ENCODE assay signal across 8 cellular contexts in genomic region chr12:89225401-89225800, GRCh38.
DNase-seq lines count a peak whose midpoint lies in the region; ATAC-seq, FAIRE-seq and TF ChIP-seq lines count a peak whose summit lies in the region.

No MANE protein-coding gene starts in this region.

- H3K23me2 ChIP-seq in H1 (ENCODE audit: low read depth, low read length): no peaks in the 10 kb centered on the region

- TF ChIP-seq EP300 in H1 (IDR thresholded peaks at IDR 0.05; ENCODE audit: borderline replicate concordance in 1 of 2, low read depth in 2 of 2, low read length in 2 of 2): no peak

- TF ChIP-seq CTCF in H1 (IDR thresholded peaks at IDR 0.05; ENCODE audit: control extremely low read depth in 1 of 3, insufficient read depth in 1 of 3, low read depth in 1 of 3, low read length in 3 of 3): no peak

- no peaks in the 10 kb centered on the region for H3K79me1 ChIP-seq in H1 (ENCODE audit: low read depth, low read length)

- no peak overlapping the region; the same call in 1 of the 2 replicates for H2AK5ac ChIP-seq in H1 (ENCODE audit: low read depth, low read length)

- peak overlapping the region; percentile 40 to 60; a peak in 3 of 4 replicates for H3K4me2 ChIP-seq in H1 (ENCODE audit: insufficient read depth in 1 of 2, low read depth in 2 of 2, low read length in 2 of 2)

- DNase-seq in GM12891 (ENCODE audit: insufficient read length, low spot score): no peak
- DNase-seq in activated CD4-positive, alpha-beta T cell treated with anti-CD3 and anti-CD28 coated beads for 48 hours: peak; percentile 85
- no peak for DNase-seq in H1 (ENCODE audit: low read depth in 1 of 2, low spot score in 2 of 2)
- DNase-seq in renal cortical epithelial cell (ENCODE audit: low read depth): peak; percentile 46
- no peak for DNase-seq in substantia nigra (lab: John Stamatoyannopoulos, UW)
- DNase-seq in NCI-H774 (lab: John Stamatoyannopoulos, UW): no peak
- DNase-seq in mesenteric fat pad (ENCODE audit: low spot score): no peak

- no peak overlapping the region for H3K56ac ChIP-seq in H1 (replicated peaks; ENCODE audit: insufficient read length, low read depth, low read length)

- no peak overlapping the region for H3K4ac ChIP-seq in H1 (replicated peaks; ENCODE audit: insufficient read length, low read depth, low read length)

- no peaks in the 10 kb centered on the region for H3K79me2 ChIP-seq in H1 (ENCODE audit: control insufficient read depth in 1 of 2, insufficient read depth in 2 of 2, low read length in 2 of 2)

- H3K27ac ChIP-seq in H1 (ENCODE audit: low read depth, low read length) (no peak overlapping the region), substantia nigra (ENCODE audit: low read depth, low read length, poor library complexity, severe bottlenecking) (no peak overlapping the region)

- H2BK15ac ChIP-seq in H1 (ENCODE audit: low read length): peak overlapping the region; percentile 36; the same call in 1 of the 2 replicates

- H4K8ac ChIP-seq in H1 (ENCODE audit: extremely low read depth, insufficient read depth, low read length): no peak overlapping the region

- H3K4me3 ChIP-seq in H1 (ENCODE audit: extremely low read depth in 1 of 4, insufficient read depth in 2 of 4, low read depth in 3 of 4, low read length in 4 of 4): peak overlapping the region in 1 of 4 experiments; percentile 3; a peak in 1 of 8 replicates

- ATAC-seq in HG03442 (IDR thresholded peaks at IDR 0.05; ENCODE audit: unreplicated experiment): peak; percentile 46

- peak overlapping the region; percentile 88 for H2BK20ac ChIP-seq in H1 (ENCODE audit: low read length)

- no peak overlapping the region for H3K9ac ChIP-seq in H1 (replicated peaks in 1 of 4; ENCODE audit: extremely low read depth in 1 of 4, low read depth in 3 of 4, low read length in 3 of 4)

- no peak overlapping the region for H2BK120ac ChIP-seq in H1 (replicated peaks; ENCODE audit: low read depth, low read length)

- TF ChIP-seq POLR2A in GM12891 (IDR thresholded peaks at IDR 0.05; ENCODE audit: low read depth, low read length) (no peak), H1 (IDR thresholded peaks at IDR 0.05; ENCODE audit: control extremely low read depth in 1 of 2, low read depth in 2 of 2, low read length in 2 of 2) (no peak)

- H3K14ac ChIP-seq in H1 (ENCODE audit: insufficient read length): no peak overlapping the region

- no peak for FAIRE-seq in GM12891 (lab: Jason Lieb, UNC)
- FAIRE-seq in H1 (lab: Jason Lieb, UNC): no peak

- peak overlapping the region; percentile 42; the same call in 1 of the 2 replicates for H3K18ac ChIP-seq in H1 (ENCODE audit: extremely low read depth, low read length)

- no peaks in the 10 kb centered on the region for H3K36me3 ChIP-seq in H1 (ENCODE audit: control insufficient read depth in 2 of 4, insufficient read depth in 4 of 4, low read length in 3 of 4)

- POLR2A ChIA-PET in H1 (lab: Charles Lee; ENCODE audit: partially characterized antibody): interaction anchor here (0.6 to 1.2 kb wide), 6 partner anchors 12 to 145 kb away, joined by 3 to 5 read pairs (median 3); partner anchors contain the start of gene DUSP6

- peak overlapping the region; percentile 67; the same call in 1 of the 2 replicates for H2BK5ac ChIP-seq in H1 (ENCODE audit: low read depth, low read length)

- WGBS in H1 (ENCODE audit: extremely low coverage in 1 of 2, insufficient coverage in 1 of 2, insufficient read length in 1 of 2, insufficient replicate concordance in 2 of 2, low coverage in 1 of 2, low lambda C conversion rate in 2 of 2, missing lambda C conversion rate in 1 of 2), 2 experiments: 67% methylated on average over 5 of the region's 5 CpGs; no CpG with 5 or more reads in 1 of the 2 experiments

- no peaks in the 10 kb centered on the region for H4K20me1 ChIP-seq in H1 (replicated peaks in 1 of 2; ENCODE audit: control insufficient read depth in 1 of 2, insufficient read depth in 2 of 2, low read length in 2 of 2)

- H3K23ac ChIP-seq in H1 (ENCODE audit: insufficient read length): no peak overlapping the region

- peak overlapping the region; percentile 64; the same call in 1 of the 2 replicates for H2BK12ac ChIP-seq in H1 (ENCODE audit: low read depth, low read length)

- no peak for TF ChIP-seq RAD21 in H1 (IDR thresholded peaks at IDR 0.05 in 1 of 2, conservative IDR thresholded peaks at IDR 0.05 in 1 of 2; ENCODE audit: low read depth in 2 of 2, low read length in 2 of 2)

- no peaks in the 10 kb centered on the region for H3K9me3 ChIP-seq in H1 (ENCODE audit: insufficient read depth in 2 of 2, low read depth in 1 of 2, low read length in 1 of 2)

- no peak overlapping the region for H4K5ac ChIP-seq in H1 (ENCODE audit: insufficient read length, low read depth, low read length)

- H3K4me1 ChIP-seq in H1 (replicated peaks in 1 of 4; ENCODE audit: control insufficient read depth in 3 of 4, insufficient read depth in 4 of 4, low read length in 3 of 4): peaks cover 0 to 10% (median 4%) of the 10 kb centered on the region in 4 experiments; a peak in 3 of 7 replicates

- CTCF ChIA-PET in H1 (lab: Charles Lee; ENCODE audit: partially characterized antibody): interaction anchor here (0.6 to 1.2 kb wide), 9 partner anchors 27 to 1190 kb away, joined by 3 to 4 read pairs (median 3); no protein-coding TSS in a partner anchor

- H2AFZ ChIP-seq in H1 (ENCODE audit: low read length): peak overlapping the region; percentile 47; the same call in 1 of the 2 replicates

- no peaks in the 10 kb centered on the region for H3K27me3 ChIP-seq in H1 (replicated peaks in 1 of 4; ENCODE audit: control insufficient read depth in 3 of 4, extremely low read depth in 1 of 4, insufficient read depth in 3 of 4, low read length in 3 of 4)

- peak overlapping the region; percentile 88 for H4K91ac ChIP-seq in H1 (replicated peaks; ENCODE audit: insufficient read length, low read length)

TF ChIP-seq in GM12891, 5 proteins besides CTCF, POLR2A, EP300 and RAD21:
- TF ChIP-seq POLR2AphosphoS5 (IDR thresholded peaks at IDR 0.05; ENCODE audit: low read depth, low read length): no peak
- peak; percentile 46; the same call in 1 of the 2 replicates for TF ChIP-seq SPI1 (IDR thresholded peaks at IDR 0.05; ENCODE audit: low read depth, low read length)

TF ChIP-seq in H1, 55 proteins besides CTCF, POLR2A, EP300 and RAD21:
- TF ChIP-seq SIN3A (conservative IDR thresholded peaks at IDR 0.05 in 1 of 2, IDR thresholded peaks at IDR 0.05 in 1 of 2; ENCODE audit: low read depth in 1 of 2, low read length in 2 of 2) (no peak), KDM4A (IDR thresholded peaks at IDR 0.05; ENCODE audit: low read depth, low read length, severe bottlenecking) (no peak), BRCA1 (IDR thresholded peaks at IDR 0.05; ENCODE audit: low read depth, low read length) (no peak), RFX5 (IDR thresholded peaks at IDR 0.05; ENCODE audit: borderline replicate concordance, low read depth, low read length) (no peak), FOSL1 (IDR thresholded peaks at IDR 0.05; ENCODE audit: insufficient read depth, low read depth, low read length) (no peak), EZH2 (IDR thresholded peaks at IDR 0.05; ENCODE audit: low read depth, low read length, severe bottlenecking) (no peak)

Comparison
In these comparisons a context has a peak if more than half of its experiments do, and no peak if none do; other contexts are left out.
1. DNase-seq: peak in activated CD4-positive, alpha-beta T cell treated with anti-CD3 and anti-CD28 coated beads for 48 hours (single experiment) and renal cortical epithelial cell (single experiment); none in GM12891 (single experiment), H1 (0 of 2), substantia nigra (0 of 49), NCI-H774 (single experiment) and mesenteric fat pad (single experiment).